ENCODE assay signal across 24 cellular contexts in genomic region chrX:143206961-143207360, GRCh38.
"Had no signal": no experiment of that assay in that cellular context is flagged by ENCODE, and none has a peak within 500 bp of the region (broad histone marks: within the 10 kb centered on the region; RNA-seq: fewer than 3 reads in every experiment).

No MANE protein-coding gene starts in this region.

- H3K27ac Mint-ChIP-seq: dendritic cell treated with granulocyte-macrophage colony-stimulating factor and Interleukin-4, amounts not matched to agents 40 ng/mL and 50 ng/mL, for 4 days; effector memory CD8-positive, alpha-beta T cell; endodermal cell; mesothelial cell of epicardium; naive B cell had no signal

- DNase-seq: colonic mucosa; cortex of kidney; effector CD8-positive, alpha-beta T cell; effector memory CD8-positive, alpha-beta T cell; endodermal cell; erythroblast; esophagus squamous epithelium; foreskin fibroblast; foreskin melanocyte; gastrocnemius medialis; glutamatergic neuron; head of caudate nucleus; heart right ventricle; hippocampal formation; left cardiac atrium; left lung; left ventricle myocardium superior; lower lobe of right lung; mesenchymal stem cell; mucosa of descending colon; naive B cell had no signal

- H3K9me3 Mint-ChIP-seq: dendritic cell treated with granulocyte-macrophage colony-stimulating factor and Interleukin-4, amounts not matched to agents 40 ng/mL and 50 ng/mL, for 4 days; effector memory CD8-positive, alpha-beta T cell had no signal

- H3K36me3 Mint-ChIP-seq: mesothelial cell of epicardium, naive B cell had no signal

- H3K4me3 ChIP-seq: colonic mucosa, esophagus squamous epithelium, gastrocnemius medialis, heart right ventricle, left lung, lower lobe of right lung, mucosa of descending colon had no signal

- H3K4me3 Mint-ChIP-seq: dendritic cell treated with granulocyte-macrophage colony-stimulating factor and Interleukin-4, amounts not matched to agents 40 ng/mL and 50 ng/mL, for 4 days; effector memory CD8-positive, alpha-beta T cell; endodermal cell; mesothelial cell of epicardium; naive B cell had no signal

- H3K9me3 ChIP-seq: colonic mucosa, esophagus squamous epithelium, gastrocnemius medialis, left lung, lower lobe of right lung, mucosa of descending colon had no signal

- H3K27me3 ChIP-seq: colonic mucosa, esophagus squamous epithelium, gastrocnemius medialis, heart right ventricle, left lung had no signal

- H3K27me3 Mint-ChIP-seq: dendritic cell treated with granulocyte-macrophage colony-stimulating factor and Interleukin-4, amounts not matched to agents 40 ng/mL and 50 ng/mL, for 4 days; effector memory CD8-positive, alpha-beta T cell; naive B cell had no signal

- H3K36me3 ChIP-seq: colonic mucosa, esophagus squamous epithelium, gastrocnemius medialis, heart right ventricle, left lung, lower lobe of right lung had no signal

- H3K4me1 Mint-ChIP-seq: endodermal cell, mesothelial cell of epicardium, naive B cell had no signal

- ATAC-seq: effector memory CD8-positive, alpha-beta T cell; esophagus mucosa; gastrocnemius medialis; heart right ventricle; left cardiac atrium; left lung; left ventricle myocardium superior; lower lobe of right lung; mucosa of descending colon had no signal

- H3K4me1 ChIP-seq: colonic mucosa, esophagus squamous epithelium, gastrocnemius medialis, heart right ventricle, left lung, lower lobe of right lung had no signal
